Comparison of ENCODE assay signal across 14 cellular contexts in genomic region chr17:17446666-17447155, GRCh38. TPM values are rescaled to one million over a fixed set of nuclear protein-coding genes. Genes with fewer than 3 reads are reported as not detected.
DNase-seq lines count a peak whose midpoint lies in the region; ATAC-seq, FAIRE-seq and TF ChIP-seq lines count a peak whose summit lies in the region.
"Had no signal": no experiment of that assay in that cellular context is flagged by ENCODE, and none has a peak within 500 bp of the region (broad histone marks: within the 10 kb centered on the region; RNA-seq: fewer than 3 reads in every experiment).

No MANE protein-coding gene starts in this region.

- ATAC-seq in left lobe of liver (peak; percentile 12), gastrocnemius medialis (no peak), GM21723 (IDR thresholded peaks at IDR 0.05; ENCODE audit: unreplicated experiment) (no peak), HG03442 (IDR thresholded peaks at IDR 0.05; ENCODE audit: unreplicated experiment) (no peak)

- no peak for TF ChIP-seq CTCF in AG04450 (IDR thresholded peaks at IDR 0.05; ENCODE audit: low read depth, low read length)
- TF ChIP-seq CTCF in gastrocnemius medialis (IDR thresholded peaks at IDR 0.05 in 4 of 5, conservative IDR thresholded peaks at IDR 0.05 in 1 of 5) = no peak

- no peaks in the 10 kb centered on the region for H3K27me3 ChIP-seq in AG04450 (ENCODE audit: control insufficient read depth, insufficient read depth, low read length)
- peaks cover 0 to 10% (median 0%) of the 10 kb centered on the region in 3 donors for H3K27me3 ChIP-seq in gastrocnemius medialis
- H3K27me3 ChIP-seq: sigmoid colon had no signal

- CTCF ChIA-PET in AG04450 (lab: Charles Lee) = no interaction called here

- H3K27ac ChIP-seq in AG04450 (ENCODE audit: low read depth, low read length) (peak overlapping the region; percentile 55), gastrocnemius medialis (peak overlapping the region in 3 of 4 donors; percentile 13 to 57 (median 24))
- H3K27ac ChIP-seq: gastroesophageal sphincter, KMS-11, sigmoid colon had no signal

- H3K9me3 ChIP-seq in AG04450 (ENCODE audit: control insufficient read depth, insufficient read depth, low read length) (peaks cover 7% of the 10 kb centered on the region), gastrocnemius medialis (no peaks in the 10 kb centered on the region)
- H3K9me3 ChIP-seq: gastroesophageal sphincter, sigmoid colon had no signal

- DNase-seq in AG04450 (ENCODE audit: low read depth, low spot score) = no peak
- DNase-seq in HTR-8/SVneo (ENCODE audit: insufficient read length, low spot score) = peak; percentile 54
- no peak for DNase-seq in left lobe of liver (ENCODE audit: low spot score)
- no peak for DNase-seq in gastrocnemius medialis
- DNase-seq in NCI-H1694 treated with DMSO at 0.1 percent for 48 hours (lab: John Stamatoyannopoulos, UW) = no peak
- no peak for DNase-seq in AG08396 (ENCODE audit: low spot score)
- DNase-seq: naive B cell, sigmoid colon had no signal

- no peak for FAIRE-seq in HTR-8/SVneo (lab: Jason Lieb, UNC)
- FAIRE-seq: G401.6, GM19239 had no signal

- POLR2A ChIA-PET in AG04450 (lab: Yijun Ruan, JAX) = interaction anchor here (1.5 to 1.9 kb wide), 3 partner anchors 11 to 49 kb away, joined by 3 to 9 read pairs (median 6); partner anchors contain the start of gene RASD1

- intact Hi-C loops in gastrocnemius medialis (cut with DNase I; ENCODE audit: low total_unique reads) = loop anchor here (5.0 kb wide), 1 partner anchor 49 kb away; no protein-coding TSS in a partner anchor

- in situ Hi-C loops in gastrocnemius medialis (cut with MboI; ENCODE audit: low sequenced_read_pairs in 4 of 4) = no loop called here

- H3K4me3 ChIP-seq in AG04450 (ENCODE audit: low read depth, low read length) = no peak overlapping the region
- no peak overlapping the region for H3K4me3 ChIP-seq in gastrocnemius medialis
- H3K4me3 ChIP-seq: gastroesophageal sphincter, sigmoid colon had no signal

- no peak for TF ChIP-seq POLR2A in gastrocnemius medialis (IDR thresholded peaks at IDR 0.05)

- peaks cover 7 to 10% of the 10 kb centered on the region in 2 donors for H3K4me1 ChIP-seq in gastrocnemius medialis
- H3K4me1 ChIP-seq: gastroesophageal sphincter, sigmoid colon had no signal

- no peaks in the 10 kb centered on the region for H3K36me3 ChIP-seq in gastrocnemius medialis
- H3K36me3 ChIP-seq: gastroesophageal sphincter, sigmoid colon had no signal

RNA-seq across cellular contexts. Expression of gene MED9, which starts 30.1 kb away (rescaled TPM):
- 10.9 and 11.6 TPM in 2 replicates for polyA plus RNA-seq in AG04450 (2011; rRNA removed)
- 11.0 TPM in 2 replicates for polyA minus RNA-seq in AG04450 (2011; rRNA and poly(A)+ RNA removed)
- total RNA-seq in left lobe of liver (7.1 TPM), gastrocnemius medialis (10 to 100 TPM; 20.4 to 33.7 (median 27.7) TPM)

RNA-seq across cellular contexts. Expression of gene RASD1, which starts 49.5 kb away (rescaled TPM):
- polyA plus RNA-seq in AG04450 (2011; rRNA removed) = 0.55 and 0.91 TPM in 2 replicates
- 0.65 and 0.69 TPM in 2 replicates for polyA minus RNA-seq in AG04450 (2011; rRNA and poly(A)+ RNA removed)
- total RNA-seq in left lobe of liver = 1.1 TPM
- total RNA-seq in gastrocnemius medialis = 100 to 1,000 TPM in 2 of 4 donors, 10 to 100 TPM in 2; 61.3 to 264 (median 102) TPM

Comparison
In these comparisons a context has a peak if more than half of its experiments do, and no peak if none do; other contexts are left out.
1. RNA of gene RASD1, which starts 49.5 kb away (total RNA-seq): 61.3 to 264 TPM in gastrocnemius medialis; 1.1 TPM in left lobe of liver (single experiment); every median in the first group is over 10 times any median in the second.